8 cellular contexts compared by ENCODE assay signal in the genomic region with DNA sequence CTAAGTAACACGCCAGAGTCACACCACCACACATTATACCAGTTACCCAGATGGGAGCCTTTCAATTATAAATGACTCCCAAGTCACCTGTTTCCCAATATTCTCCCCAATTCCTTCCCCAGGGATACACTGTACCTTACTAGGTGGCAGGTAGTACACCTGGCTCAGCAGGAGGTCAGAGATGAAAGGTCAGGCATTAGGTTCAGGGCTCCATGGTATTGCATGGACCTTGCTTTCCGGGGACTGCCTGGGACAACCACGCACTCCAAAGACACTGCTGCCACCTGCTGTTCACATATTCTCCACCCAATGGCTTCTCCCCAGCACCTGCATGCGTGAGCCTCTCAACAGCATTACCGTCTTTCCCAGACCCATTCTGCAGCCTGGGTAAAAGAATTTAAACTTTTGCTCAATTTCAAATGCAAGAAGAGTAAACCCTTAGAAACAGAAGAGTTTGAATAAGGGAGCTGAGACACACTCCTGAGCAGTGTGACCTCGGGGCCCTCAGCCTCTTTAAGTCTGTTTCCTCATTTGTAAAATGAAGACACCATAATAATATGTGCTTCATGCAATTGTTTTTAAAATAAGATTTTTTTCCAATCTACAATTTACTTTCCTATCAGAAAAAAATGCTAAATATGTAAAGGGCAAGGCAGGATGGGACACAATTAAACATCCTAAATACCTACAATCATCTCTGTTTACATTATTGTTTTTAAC. TPM values are rescaled to one million over a fixed set of nuclear protein-coding genes. Genes with fewer than 3 reads are reported as not detected.
DNase-seq lines count a peak whose midpoint lies in the region; ATAC-seq and TF ChIP-seq lines count a peak whose summit lies in the region.

No MANE protein-coding gene starts in this region.

- DNase-seq in COLO668 (lab: John Stamatoyannopoulos, UW; ENCODE audit: unreplicated experiment) (peak; percentile 82), NCI-H526 treated with DMSO at 0.1 percent for 48 hours (lab: John Stamatoyannopoulos, UW) (peak; percentile 83), colonic mucosa (peak; percentile 92), lower leg skin (ENCODE audit: low spot score in 2 of 2) (peak; percentile 81 to 94)
- DNase-seq in activated CD4-positive, alpha-beta T cell treated with anti-CD3 and anti-CD28 coated beads for 48 hours = peak; percentile 82
- peak; percentile 61 for DNase-seq in stimulated activated CD8-positive, alpha-beta memory T cell treated with anti-CD3 and anti-CD28 coated beads, Interleukin-12 subunit alpha, Interleukin-12 subunit beta, amount 100 ng/mL, for 1 hour (ENCODE audit: low read depth)

- no peaks in the 10 kb centered on the region for H3K36me3 ChIP-seq in colonic mucosa

- intact Hi-C loops in colonic mucosa (cut with DNase I) = loop anchor here (2.0 to 5.0 kb wide), 3 partner anchors 45 to 311 kb away; no protein-coding TSS in a partner anchor
- intact Hi-C loops in lower leg skin (cut with DNase I; ENCODE audit: low total_unique reads) = loop anchor here (10.0 kb wide), 3 partner anchors 249 to 1219 kb away; no protein-coding TSS in a partner anchor

- 26 to 30% methylated on average over 6 of the region's 6 CpGs for WGBS in lower leg skin, 2 donors

- H3K27me3 ChIP-seq in colonic mucosa = no peaks in the 10 kb centered on the region

- peak; percentile 80 for TF ChIP-seq CTCF in colonic mucosa (IDR thresholded peaks at IDR 0.05)
- peak in 1 of 3 donors; percentile 50 for TF ChIP-seq CTCF in lower leg skin (IDR thresholded peaks at IDR 0.05)

- H3K4me3 ChIP-seq in colonic mucosa = no peak overlapping the region
- H3K4me3 ChIP-seq in lower leg skin (ENCODE audit: low read depth, poor library complexity, severe bottlenecking) = no peak overlapping the region

- no peaks in the 10 kb centered on the region for H3K4me1 ChIP-seq in colonic mucosa

- H3K9ac ChIP-seq in colonic mucosa (ENCODE audit: low read depth in 2 of 2, low read length in 2 of 2) = no peak overlapping the region

- no peak for TF ChIP-seq POLR2A in lower leg skin (IDR thresholded peaks at IDR 0.05)

- H3K27ac ChIP-seq in colonic mucosa = no peak overlapping the region

- peak; percentile 59 for ATAC-seq in HG02759 (IDR thresholded peaks at IDR 0.05; ENCODE audit: unreplicated experiment)
- no peak for ATAC-seq in HG02884 (IDR thresholded peaks at IDR 0.05; ENCODE audit: unreplicated experiment)

- H3K9me3 ChIP-seq in colonic mucosa = no peaks in the 10 kb centered on the region

RNA-seq across cellular contexts. Expression of a gene that starts 28.0 kb away (rescaled TPM):
- 10 to 100 TPM; 14.6 to 29.6 TPM for total RNA-seq in colonic mucosa
- 10 to 100 TPM; 13.6 to 25.0 (median 19.4) TPM for total RNA-seq in lower leg skin

RNA-seq across cellular contexts. Expression of a gene that starts 51.1 kb away (rescaled TPM):
- total RNA-seq in colonic mucosa = 100 to 1,000 TPM; 423 to 769 TPM
- 100 to 1,000 TPM in 2 of 4 donors, 10 to 100 TPM in 2; 67.6 to 193 (median 95.9) TPM for total RNA-seq in lower leg skin
